11 cellular contexts compared by ENCODE assay signal in the genomic region with DNA sequence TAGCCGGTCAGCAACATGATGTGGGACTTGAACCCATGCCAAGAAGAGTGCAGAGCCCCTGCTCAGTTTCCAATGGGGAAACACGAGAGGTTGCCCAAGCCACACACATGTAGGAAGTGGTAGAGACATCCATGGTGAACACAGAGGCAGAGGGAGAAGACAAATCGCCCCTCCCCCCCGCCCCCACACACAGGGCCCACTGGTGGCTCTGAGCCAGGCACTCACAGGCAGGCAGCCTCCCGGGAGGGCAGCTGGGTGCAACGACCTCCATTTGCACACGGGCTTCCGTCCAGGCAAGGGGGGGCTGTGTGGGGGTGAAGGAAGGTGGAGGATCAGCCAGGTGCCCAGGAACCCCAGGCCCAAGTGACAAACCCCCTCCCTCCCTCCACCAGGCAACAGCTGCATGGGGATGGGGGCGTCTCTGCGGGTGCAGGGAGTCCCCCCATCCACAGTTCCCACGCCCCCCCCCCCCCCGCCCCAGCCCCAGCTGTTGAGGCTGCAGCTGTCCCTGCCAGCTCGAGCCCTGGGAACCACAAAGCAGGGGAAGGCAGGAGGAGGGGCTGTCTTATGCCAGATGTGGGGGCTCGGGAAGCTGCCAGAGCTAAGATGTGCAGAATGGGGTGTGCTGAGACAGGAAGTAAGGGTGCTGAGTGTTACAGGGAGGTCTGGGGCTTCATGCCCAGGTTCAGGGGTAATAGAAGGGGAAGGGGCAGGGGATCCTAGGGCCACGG. TPM values are rescaled to one million over a fixed set of nuclear protein-coding genes. Genes with fewer than 3 reads are reported as not detected.
DNase-seq lines count a peak whose midpoint lies in the region; ATAC-seq, FAIRE-seq and TF ChIP-seq lines count a peak whose summit lies in the region.
"Had no signal": no experiment of that assay in that cellular context is flagged by ENCODE, and none has a peak within 500 bp of the region (broad histone marks: within the 10 kb centered on the region; RNA-seq: fewer than 3 reads in every experiment).

No MANE protein-coding gene starts in this region.

- H4K20me1 ChIP-seq in DOHH2 (ENCODE audit: control insufficient read depth, insufficient read depth, low read depth, low read length): peaks cover 3% of the 10 kb centered on the region; the same call in 1 of the 2 replicates
- peaks cover 42% of the 10 kb centered on the region for H4K20me1 ChIP-seq in astrocyte (ENCODE audit: insufficient read depth, low read length)
- peaks cover 69% of the 10 kb centered on the region for H4K20me1 ChIP-seq in neural progenitor cell (ENCODE audit: low read depth)

- H3K27me3 ChIP-seq in DOHH2 (ENCODE audit: control insufficient read depth, low read length) (peaks cover 6% of the 10 kb centered on the region; the same call in 1 of the 2 replicates), astrocyte (ENCODE audit: insufficient read depth, low read length) (no peaks in the 10 kb centered on the region), neural progenitor cell (no peaks in the 10 kb centered on the region)

- H3K27ac Mint-ChIP-seq in astrocyte (ENCODE audit: unreplicated experiment) (no peak overlapping the region), neural progenitor cell (no peak overlapping the region)
- H3K27ac Mint-ChIP-seq in activated CD4-positive, alpha-beta T cell treated with anti-CD3 and anti-CD28 coated beads, Interleukin-2, amount 10 ng/mL, durations not matched to agents 7 days and 5 days: no peak overlapping the region

- TF ChIP-seq CTCF in DOHH2 (IDR thresholded peaks at IDR 0.05; ENCODE audit: low read depth, low read length, poor library complexity, severe bottlenecking) (no peak), astrocyte (IDR thresholded peaks at IDR 0.05; ENCODE audit: insufficient read depth, low read depth, low read length) (no peak), neural progenitor cell (IDR thresholded peaks at IDR 0.05) (no peak)

- peaks cover 16% of the 10 kb centered on the region for H3K4me1 Mint-ChIP-seq in astrocyte (ENCODE audit: low read depth, unreplicated experiment)
- peaks cover 42% of the 10 kb centered on the region for H3K4me1 Mint-ChIP-seq in neural progenitor cell
- H3K4me1 Mint-ChIP-seq in activated CD4-positive, alpha-beta T cell treated with anti-CD3 and anti-CD28 coated beads, Interleukin-2, amount 10 ng/mL, durations not matched to agents 7 days and 5 days: peaks cover 12% of the 10 kb centered on the region

- H3K9me3 Mint-ChIP-seq in astrocyte (ENCODE audit: unreplicated experiment) (no peaks in the 10 kb centered on the region), neural progenitor cell (no peaks in the 10 kb centered on the region)
- no peaks in the 10 kb centered on the region for H3K9me3 Mint-ChIP-seq in activated CD4-positive, alpha-beta T cell treated with anti-CD3 and anti-CD28 coated beads, Interleukin-2, amount 10 ng/mL, durations not matched to agents 7 days and 5 days

- H3K9ac ChIP-seq in astrocyte (ENCODE audit: low read length): no peak overlapping the region
- H3K9ac ChIP-seq in neural progenitor cell: no peak overlapping the region

- H3K4me2 ChIP-seq in DOHH2 (ENCODE audit: low read length): peak overlapping the region; percentile 32
- H3K4me2 ChIP-seq in astrocyte (ENCODE audit: low read length): no peak overlapping the region
- no peak overlapping the region for H3K4me2 ChIP-seq in neural progenitor cell

- H3K36me3 ChIP-seq in DOHH2 (ENCODE audit: control insufficient read depth, low read length) (no peaks in the 10 kb centered on the region), astrocyte (ENCODE audit: insufficient read depth, low read length) (no peaks in the 10 kb centered on the region), neural progenitor cell (no peaks in the 10 kb centered on the region)

- POLR2A ChIA-PET in activated CD4-positive, alpha-beta T cell treated with anti-CD3 and anti-CD28 coated beads, Interleukin-2, amount 10 ng/mL, durations not matched to agents 7 days and 5 days (lab: Charles Lee): no interaction called here

- H3K27me3 Mint-ChIP-seq in astrocyte (ENCODE audit: low read depth, unreplicated experiment): no peaks in the 10 kb centered on the region
- peaks cover 17% of the 10 kb centered on the region for H3K27me3 Mint-ChIP-seq in neural progenitor cell (ENCODE audit: insufficient read depth, low read depth)
- H3K27me3 Mint-ChIP-seq in activated CD4-positive, alpha-beta T cell treated with anti-CD3 and anti-CD28 coated beads, Interleukin-2, amount 10 ng/mL, durations not matched to agents 7 days and 5 days: peaks cover 59% of the 10 kb centered on the region

- peaks cover 19% of the 10 kb centered on the region for H3K4me1 ChIP-seq in DOHH2 (ENCODE audit: control insufficient read depth, low read length)
- H3K4me1 ChIP-seq in astrocyte (ENCODE audit: insufficient read depth, low read length): peaks cover 13% of the 10 kb centered on the region
- H3K4me1 ChIP-seq in neural progenitor cell: peaks cover 14% of the 10 kb centered on the region

- peaks cover 12% of the 10 kb centered on the region for H3K36me3 Mint-ChIP-seq in astrocyte (ENCODE audit: low read depth, unreplicated experiment)
- peaks cover 21% of the 10 kb centered on the region for H3K36me3 Mint-ChIP-seq in neural progenitor cell
- no peaks in the 10 kb centered on the region for H3K36me3 Mint-ChIP-seq in activated CD4-positive, alpha-beta T cell treated with anti-CD3 and anti-CD28 coated beads, Interleukin-2, amount 10 ng/mL, durations not matched to agents 7 days and 5 days (ENCODE audit: low read depth)

- no peak for FAIRE-seq in astrocyte (lab: Jason Lieb, UNC)

- H3K79me2 ChIP-seq in DOHH2 (ENCODE audit: control insufficient read depth, low read length): no peaks in the 10 kb centered on the region
- H3K79me2 ChIP-seq in astrocyte (ENCODE audit: insufficient read depth, low read length): peaks cover 13% of the 10 kb centered on the region
- peaks cover 74% of the 10 kb centered on the region for H3K79me2 ChIP-seq in neural progenitor cell (ENCODE audit: low read depth)

- peak overlapping the region; percentile 75 for H3K4me3 Mint-ChIP-seq in astrocyte (ENCODE audit: unreplicated experiment)
- peak overlapping the region; percentile 89 for H3K4me3 Mint-ChIP-seq in neural progenitor cell
- no peak overlapping the region for H3K4me3 Mint-ChIP-seq in activated CD4-positive, alpha-beta T cell treated with anti-CD3 and anti-CD28 coated beads, Interleukin-2, amount 10 ng/mL, durations not matched to agents 7 days and 5 days

- H3K27ac ChIP-seq in DOHH2 (ENCODE audit: low read depth, low read length) (no peak overlapping the region), astrocyte (ENCODE audit: low read depth, low read length) (no peak overlapping the region), neural progenitor cell (no peak overlapping the region)

- no peaks in the 10 kb centered on the region for H3K9me3 ChIP-seq in DOHH2 (ENCODE audit: control insufficient read depth, insufficient read depth, low read length)
- H3K9me3 ChIP-seq in astrocyte (ENCODE audit: insufficient read depth, low read depth, low read length): no peaks in the 10 kb centered on the region
- H3K9me3 ChIP-seq in neural progenitor cell (ENCODE audit: low read depth): no peaks in the 10 kb centered on the region

- no peak overlapping the region for H2AFZ ChIP-seq in astrocyte (ENCODE audit: low read depth, low read length)
- no peak overlapping the region for H2AFZ ChIP-seq in neural progenitor cell (replicated peaks)

- ATAC-seq in HG03432 (IDR thresholded peaks at IDR 0.05; ENCODE audit: unreplicated experiment): no peak

- H3K4me3 ChIP-seq in DOHH2 (ENCODE audit: low read length): no peak overlapping the region
- no peak overlapping the region for H3K4me3 ChIP-seq in astrocyte (ENCODE audit: insufficient read depth, low read depth, low read length)
- no peak overlapping the region for H3K4me3 ChIP-seq in neural progenitor cell

- DNase-seq in Kasumi-1 (lab: John Stamatoyannopoulos, UW) (peak; percentile 52 to 68), astrocyte (ENCODE audit: low read depth) (no peak), neural progenitor cell (ENCODE audit: low spot score) (no peak), NCI-H748 treated with DMSO at 0.1 percent for 48 hours (lab: John Stamatoyannopoulos, UW) (no peak)
- DNase-seq in activated CD4-positive, alpha-beta T cell treated with anti-CD3 and anti-CD28 coated beads, Interleukin-2, amount 10 ng/mL, durations not matched to agents 7 days and 5 days: no peak
- DNase-seq: activated CD4-positive, alpha-beta T cell treated with anti-CD3 and anti-CD28 coated beads for 4 hours; islet precursor cell; NCI-H1417 treated with DMSO at 0.1 percent for 48 hours; occipital lobe had no signal

- H3K9me2 ChIP-seq in DOHH2 (replicated peaks; ENCODE audit: control insufficient read depth, low read length): no peaks in the 10 kb centered on the region

- H3F3A ChIP-seq in DOHH2 (ENCODE audit: control insufficient read depth, insufficient read depth) (peaks cover 5% of the 10 kb centered on the region; the same call in 1 of the 2 replicates), neural progenitor cell (ENCODE audit: low read depth) (peaks cover 38% of the 10 kb centered on the region)

- CTCF ChIA-PET in activated CD4-positive, alpha-beta T cell treated with anti-CD3 and anti-CD28 coated beads, Interleukin-2, amount 10 ng/mL, durations not matched to agents 7 days and 5 days (lab: Charles Lee): no interaction called here

RNA-seq across cellular contexts. Expression of a gene that starts 3.4 kb away (rescaled TPM):
- total RNA-seq in astrocyte: 162 and 219 TPM in 2 replicates
- total RNA-seq in neural progenitor cell (ENCODE audit: low replicate concordance): 17.1 and 71.8 TPM in 2 replicates
- total RNA-seq in activated CD4-positive, alpha-beta T cell treated with anti-CD3 and anti-CD28 coated beads, Interleukin-2, amount 10 ng/mL, durations not matched to agents 7 days and 5 days: not detected

RNA-seq across cellular contexts. Expression of a gene that starts 34.8 kb away (rescaled TPM):
- total RNA-seq in astrocyte: 0.54 and 0.87 TPM in 2 replicates
- 2.2 and 2.3 TPM in 2 replicates for total RNA-seq in neural progenitor cell (ENCODE audit: low replicate concordance)
- under 1 TPM; 0.32 to 0.42 TPM for total RNA-seq in activated CD4-positive, alpha-beta T cell treated with anti-CD3 and anti-CD28 coated beads, Interleukin-2, amount 10 ng/mL, durations not matched to agents 7 days and 5 days
- total RNA-seq: occipital lobe had no signal

Comparison
In these comparisons a context has a peak if more than half of its experiments do, and no peak if none do; other contexts are left out.
1. DNase-seq: peak in Kasumi-1 (2 of 2); none in astrocyte (single experiment), neural progenitor cell (single experiment), activated CD4-positive, alpha-beta T cell treated with anti-CD3 and anti-CD28 coated beads, Interleukin-2, amount 10 ng/mL, durations not matched to agents 7 days and 5 days (single experiment) and NCI-H748 treated with DMSO at 0.1 percent for 48 hours (single experiment).
2. RNA of a gene that starts 3.4 kb away (total RNA-seq): 162 to 219 TPM in astrocyte and 17.1 to 71.8 TPM in neural progenitor cell; not detected in activated CD4-positive, alpha-beta T cell treated with anti-CD3 and anti-CD28 coated beads, Interleukin-2, amount 10 ng/mL, durations not matched to agents 7 days and 5 days; every median in the first group is over 10 times any median in the second.